In genomic region chr2:219252084-219252483, GRCh38 we compare ENCODE assay signal across 9 cellular contexts. TPM values are rescaled to one million over a fixed set of nuclear protein-coding genes. Genes with fewer than 3 reads are reported as not detected.
DNase-seq lines count a peak whose midpoint lies in the region; ATAC-seq, FAIRE-seq and TF ChIP-seq lines count a peak whose summit lies in the region.
"Had no signal": no experiment of that assay in that cellular context is flagged by ENCODE, and none has a peak within 500 bp of the region (broad histone marks: within the 10 kb centered on the region; RNA-seq: fewer than 3 reads in every experiment).

No MANE protein-coding gene starts in this region.

- DNase-seq in DMS 273 (lab: John Stamatoyannopoulos, UW; ENCODE audit: unreplicated experiment) (peak; percentile 48), DMS 273 treated with DMSO at 0.1 percent for 48 hours (lab: John Stamatoyannopoulos, UW) (no peak), esophagus squamous epithelium (lab: John Stamatoyannopoulos, UW) (no peak), KG1 (lab: John Stamatoyannopoulos, UW) (no peak), GM19238 (ENCODE audit: insufficient read length, low spot score) (no peak), urothelium cell line (ENCODE audit: low spot score) (no peak)
- peak; percentile 57 for DNase-seq in activated CD4-positive, alpha-beta memory T cell treated with anti-CD3 and anti-CD28 coated beads for 36 hours

- peak overlapping the region; percentile 86 for H3K4me3 Mint-ChIP-seq in activated CD4-positive, alpha-beta memory T cell treated with anti-CD3 and anti-CD28 coated beads for 36 hours
- peak overlapping the region; percentile 77 for H3K4me3 Mint-ChIP-seq in stimulated activated memory B cell treated with anti-CD40 and anti-IgM and Interleukin-4, amounts not matched to agents 10 μg/mL and 1 μg/mL and 100 μg/mL, for 72 hours

- H3K4me1 Mint-ChIP-seq in activated CD4-positive, alpha-beta memory T cell treated with anti-CD3 and anti-CD28 coated beads for 36 hours (ENCODE audit: low read depth), result peaks cover 68% of the 10 kb centered on the region
- peaks cover 61% of the 10 kb centered on the region for H3K4me1 Mint-ChIP-seq in stimulated activated memory B cell treated with anti-CD40 and anti-IgM and Interleukin-4, amounts not matched to agents 10 μg/mL and 1 μg/mL and 100 μg/mL, for 72 hours

- peak in 1 of 4 donors; percentile 23 for TF ChIP-seq POLR2A in esophagus squamous epithelium (IDR thresholded peaks at IDR 0.05)

- no peak for TF ChIP-seq CTCF in esophagus squamous epithelium (IDR thresholded peaks at IDR 0.05)

- H3K27ac Mint-ChIP-seq in activated CD4-positive, alpha-beta memory T cell treated with anti-CD3 and anti-CD28 coated beads for 36 hours, result peak overlapping the region; percentile 97
- peak overlapping the region; percentile 91 for H3K27ac Mint-ChIP-seq in stimulated activated memory B cell treated with anti-CD40 and anti-IgM and Interleukin-4, amounts not matched to agents 10 μg/mL and 1 μg/mL and 100 μg/mL, for 72 hours

- H3K27ac ChIP-seq in esophagus squamous epithelium, result peak overlapping the region; percentile 93 to 96 (median 95)

- CTCF ChIA-PET in activated CD4-positive, alpha-beta memory T cell treated with anti-CD3 and anti-CD28 coated beads for 36 hours (lab: Charles Lee), result interaction anchor here (0.9 to 8.2 kb wide), 6 partner anchors 10 to 137 kb away, joined by 3 to 95 read pairs (median 4); partner anchors contain the start of gene DNAJB2

- no peaks in the 10 kb centered on the region for H3K9me3 Mint-ChIP-seq in activated CD4-positive, alpha-beta memory T cell treated with anti-CD3 and anti-CD28 coated beads for 36 hours
- H3K9me3 Mint-ChIP-seq in stimulated activated memory B cell treated with anti-CD40 and anti-IgM and Interleukin-4, amounts not matched to agents 10 μg/mL and 1 μg/mL and 100 μg/mL, for 72 hours, result no peaks in the 10 kb centered on the region

- H3K27me3 ChIP-seq in esophagus squamous epithelium, result no peaks in the 10 kb centered on the region

- POLR2A ChIA-PET in activated CD4-positive, alpha-beta memory T cell treated with anti-CD3 and anti-CD28 coated beads for 36 hours (lab: Charles Lee), result interaction anchor here (1.1 to 4.7 kb wide), 6 partner anchors 12 to 76 kb away, joined by 4 to 85 read pairs (median 8); partner anchors contain the start of genes ANKZF1, ATG9A, CNPPD1 and DNAJB2

- peaks cover 51 to 88% (median 63%) of the 10 kb centered on the region in 3 donors for H3K4me1 ChIP-seq in esophagus squamous epithelium

- ATAC-seq in stimulated activated memory B cell treated with anti-CD40 and anti-IgM and Interleukin-4, amounts not matched to agents 10 μg/mL and 1 μg/mL and 100 μg/mL, for 72 hours, result no peak

- peaks cover 8 to 37% (median 11%) of the 10 kb centered on the region in 3 donors for H3K36me3 ChIP-seq in esophagus squamous epithelium

- FAIRE-seq in urothelium cell line (lab: Jason Lieb, UNC), result no peak
- FAIRE-seq: A204.1 had no signal

- H3K4me3 ChIP-seq in esophagus squamous epithelium, result peak overlapping the region; percentile 65 to 83 (median 74)

- H3K27me3 Mint-ChIP-seq in activated CD4-positive, alpha-beta memory T cell treated with anti-CD3 and anti-CD28 coated beads for 36 hours, result no peaks in the 10 kb centered on the region
- no peaks in the 10 kb centered on the region for H3K27me3 Mint-ChIP-seq in stimulated activated memory B cell treated with anti-CD40 and anti-IgM and Interleukin-4, amounts not matched to agents 10 μg/mL and 1 μg/mL and 100 μg/mL, for 72 hours

- peaks cover 54% of the 10 kb centered on the region for H3K36me3 Mint-ChIP-seq in activated CD4-positive, alpha-beta memory T cell treated with anti-CD3 and anti-CD28 coated beads for 36 hours
- peaks cover 54% of the 10 kb centered on the region for H3K36me3 Mint-ChIP-seq in stimulated activated memory B cell treated with anti-CD40 and anti-IgM and Interleukin-4, amounts not matched to agents 10 μg/mL and 1 μg/mL and 100 μg/mL, for 72 hours

- H3K9me3 ChIP-seq in esophagus squamous epithelium, result no peaks in the 10 kb centered on the region

- WGBS in esophagus squamous epithelium, 2 donors, result 49 to 50% methylated on average over 3 to 5 of the region's 5 CpGs

- intact Hi-C loops in activated CD4-positive, alpha-beta memory T cell treated with anti-CD3 and anti-CD28 coated beads for 36 hours (cut with micrococcal nuclease), result loop anchor here (10.0 kb wide), 1 partner anchor 597 kb away; the partner anchor contains the start of genes BCS1L and ZNF142
- intact Hi-C loops in esophagus squamous epithelium (cut with DNase I), result no loop called here

RNA-seq across cellular contexts. Expression of gene TUBA4B, which starts 1.0 kb away (rescaled TPM):
- total RNA-seq in activated CD4-positive, alpha-beta memory T cell treated with anti-CD3 and anti-CD28 coated beads for 36 hours, result not detected
- total RNA-seq in esophagus squamous epithelium, result not detected

RNA-seq across cellular contexts. Expression of gene TUBA4A, which starts 1.6 kb away (rescaled TPM):
- 100 to 1,000 TPM; 219 to 229 TPM for total RNA-seq in activated CD4-positive, alpha-beta memory T cell treated with anti-CD3 and anti-CD28 coated beads for 36 hours
- 100 to 1,000 TPM; 104 to 258 (median 169) TPM for total RNA-seq in esophagus squamous epithelium

RNA-seq across cellular contexts. Expression of gene STK16, which starts 6.8 kb away (rescaled TPM):
- total RNA-seq in activated CD4-positive, alpha-beta memory T cell treated with anti-CD3 and anti-CD28 coated beads for 36 hours, result 10 to 100 TPM; 37.1 to 37.8 TPM
- 10 to 100 TPM in 3 of 4 donors, 1 to 10 TPM in 1; 8.6 to 27.4 (median 19.3) TPM for total RNA-seq in esophagus squamous epithelium

RNA-seq across cellular contexts. Expression of gene GLB1L, which starts 6.8 kb away (rescaled TPM):
- total RNA-seq in activated CD4-positive, alpha-beta memory T cell treated with anti-CD3 and anti-CD28 coated beads for 36 hours, result 1 to 10 TPM; 4.8 to 4.9 TPM
- 1 to 10 TPM; 1.2 to 2.3 (median 1.7) TPM for total RNA-seq in esophagus squamous epithelium

RNA-seq across cellular contexts. Expression of gene ANKZF1, which starts 22.5 kb away (rescaled TPM):
- total RNA-seq in activated CD4-positive, alpha-beta memory T cell treated with anti-CD3 and anti-CD28 coated beads for 36 hours, result 10 to 100 TPM; 97.0 to 97.5 TPM
- 10 to 100 TPM; 10.2 to 54.9 (median 27.6) TPM for total RNA-seq in esophagus squamous epithelium

Comparison
In these comparisons a context has a peak if more than half of its experiments do, and no peak if none do; other contexts are left out.
1. DNase-seq: peak in DMS 273 (single experiment) and activated CD4-positive, alpha-beta memory T cell treated with anti-CD3 and anti-CD28 coated beads for 36 hours (single experiment); none in DMS 273 treated with DMSO at 0.1 percent for 48 hours (single experiment), esophagus squamous epithelium (single experiment), KG1 (single experiment), GM19238 (single experiment) and urothelium cell line (single experiment).